In genomic region chr3:184134746-184135148, GRCh38 we compare ENCODE assay signal across 8 cellular contexts. TPM values are rescaled to one million over a fixed set of nuclear protein-coding genes. Genes with fewer than 3 reads are reported as not detected.
DNase-seq lines count a peak whose midpoint lies in the region; ATAC-seq lines count a peak whose summit lies in the region.

No MANE protein-coding gene starts in this region.

- H3K4me3 ChIP-seq in stomach smooth muscle (ENCODE audit: low read length in 2 of 2) = peak overlapping the region; percentile 93 to 99

- ATAC-seq in HG03159 (IDR thresholded peaks at IDR 0.05; ENCODE audit: unreplicated experiment) = peak; percentile 33
- ATAC-seq in activated naive CD8-positive, alpha-beta T cell treated with anti-CD3 and anti-CD28 coated beads, Interleukin-2, amount 10 ng/mL, durations not matched to agents 7 days and 5 days (ENCODE audit: low read depth) = peak; percentile 12

- H3K4me1 ChIP-seq in stomach smooth muscle (ENCODE audit: control insufficient read depth, insufficient read depth, low read length) = peaks cover 28% of the 10 kb centered on the region

- H3K9ac ChIP-seq in stomach smooth muscle (ENCODE audit: low read length in 2 of 2) = peak overlapping the region; percentile 88 to 98

- H3K27me3 ChIP-seq in stomach smooth muscle (ENCODE audit: control insufficient read depth in 1 of 2, insufficient read depth in 2 of 2, low read length in 2 of 2) = no peaks in the 10 kb centered on the region

- peak overlapping the region; percentile 79 for H3K27ac ChIP-seq in stomach smooth muscle (ENCODE audit: low read length)

- POLR2A ChIA-PET in activated naive CD8-positive, alpha-beta T cell treated with anti-CD3 and anti-CD28 coated beads, Interleukin-2, amount 10 ng/mL, durations not matched to agents 7 days and 5 days (lab: Charles Lee) = interaction anchor here (0.5 to 1.8 kb wide), 7 partner anchors 11 to 63 kb away, joined by 3 to 5 read pairs (median 4); partner anchors contain the start of genes ABCF3, AP2M1 and DVL3

- H3K9me3 Mint-ChIP-seq in activated naive CD8-positive, alpha-beta T cell treated with anti-CD3 and anti-CD28 coated beads, Interleukin-2, amount 10 ng/mL, durations not matched to agents 7 days and 5 days = no peaks in the 10 kb centered on the region

- peaks cover 31% of the 10 kb centered on the region for H3K4me1 Mint-ChIP-seq in activated naive CD8-positive, alpha-beta T cell treated with anti-CD3 and anti-CD28 coated beads, Interleukin-2, amount 10 ng/mL, durations not matched to agents 7 days and 5 days

- H3K36me3 ChIP-seq in stomach smooth muscle (ENCODE audit: control insufficient read depth in 2 of 2, insufficient read depth in 2 of 2, low read length in 2 of 2) = peaks cover 0 to 5% of the 10 kb centered on the region in 2 donors

- H3K4me3 Mint-ChIP-seq in activated naive CD8-positive, alpha-beta T cell treated with anti-CD3 and anti-CD28 coated beads, Interleukin-2, amount 10 ng/mL, durations not matched to agents 7 days and 5 days = peak overlapping the region; percentile 97

- no peaks in the 10 kb centered on the region for H3K9me3 ChIP-seq in stomach smooth muscle (ENCODE audit: control insufficient read depth in 2 of 2, low read length in 2 of 2)

- DNase-seq in NCI-H146 (lab: John Stamatoyannopoulos, UW) = peak; percentile 75
- no peak for DNase-seq in NCI-H146 treated with DMSO at 0.1 percent for 48 hours (lab: John Stamatoyannopoulos, UW; ENCODE audit: unreplicated experiment)
- no peak for DNase-seq in activated naive CD8-positive, alpha-beta T cell treated with anti-CD3 and anti-CD28 coated beads, Interleukin-2, amount 10 ng/mL, durations not matched to agents 7 days and 5 days
- DNase-seq in inferior parietal cortex (ENCODE audit: extremely low spot score) = peak; percentile 65
- no peak for DNase-seq in H4 (ENCODE audit: low spot score)
- DNase-seq in NCI-H2196 (lab: John Stamatoyannopoulos, UW; ENCODE audit: unreplicated experiment) = no peak

- H3K36me3 Mint-ChIP-seq in activated naive CD8-positive, alpha-beta T cell treated with anti-CD3 and anti-CD28 coated beads, Interleukin-2, amount 10 ng/mL, durations not matched to agents 7 days and 5 days = peaks cover 5% of the 10 kb centered on the region

- peak overlapping the region; percentile 93 for H3K27ac Mint-ChIP-seq in activated naive CD8-positive, alpha-beta T cell treated with anti-CD3 and anti-CD28 coated beads, Interleukin-2, amount 10 ng/mL, durations not matched to agents 7 days and 5 days

- H3K27me3 Mint-ChIP-seq in activated naive CD8-positive, alpha-beta T cell treated with anti-CD3 and anti-CD28 coated beads, Interleukin-2, amount 10 ng/mL, durations not matched to agents 7 days and 5 days = no peaks in the 10 kb centered on the region

RNA-seq across cellular contexts. Expression of gene EIF2B5, which starts 0.4 kb away (rescaled TPM):
- total RNA-seq in activated naive CD8-positive, alpha-beta T cell treated with anti-CD3 and anti-CD28 coated beads, Interleukin-2, amount 10 ng/mL, durations not matched to agents 7 days and 5 days = 10 to 100 TPM; 54.7 to 61.8 TPM
- 60.7 and 70.1 TPM in 2 replicates for total RNA-seq in H4 (2014; rRNA removed; shearing (Covaris generic))

RNA-seq across cellular contexts. Expression of gene DVL3, which starts 20.4 kb away (rescaled TPM):
- total RNA-seq in activated naive CD8-positive, alpha-beta T cell treated with anti-CD3 and anti-CD28 coated beads, Interleukin-2, amount 10 ng/mL, durations not matched to agents 7 days and 5 days = 10 to 100 TPM; 39.9 to 41.0 TPM
- 15.8 and 17.6 TPM in 2 replicates for total RNA-seq in H4 (2014; rRNA removed; shearing (Covaris generic))

RNA-seq across cellular contexts. Expression of gene HTR3E, which starts 37.9 kb away (rescaled TPM):
- total RNA-seq in activated naive CD8-positive, alpha-beta T cell treated with anti-CD3 and anti-CD28 coated beads, Interleukin-2, amount 10 ng/mL, durations not matched to agents 7 days and 5 days = not detected
- not detected in 2 replicates for total RNA-seq in H4 (2014; rRNA removed; shearing (Covaris generic))

RNA-seq across cellular contexts. Expression of gene AP2M1, which starts 39.9 kb away (rescaled TPM):
- 100 to 1,000 TPM; 210 to 213 TPM for total RNA-seq in activated naive CD8-positive, alpha-beta T cell treated with anti-CD3 and anti-CD28 coated beads, Interleukin-2, amount 10 ng/mL, durations not matched to agents 7 days and 5 days
- 766 and 810 TPM in 2 replicates for total RNA-seq in H4 (2014; rRNA removed; shearing (Covaris generic))

RNA-seq across cellular contexts. Expression of gene ABCF3, which starts 51.3 kb away (rescaled TPM):
- 10 to 100 TPM; 68.6 to 76.3 TPM for total RNA-seq in activated naive CD8-positive, alpha-beta T cell treated with anti-CD3 and anti-CD28 coated beads, Interleukin-2, amount 10 ng/mL, durations not matched to agents 7 days and 5 days
- 18.5 and 36.8 TPM in 2 replicates for total RNA-seq in H4 (2014; rRNA removed; shearing (Covaris generic))

Comparison
In these comparisons a context has a peak if more than half of its experiments do, and no peak if none do; other contexts are left out.
1. DNase-seq: peak in NCI-H146 (single experiment) and inferior parietal cortex (single experiment); none in NCI-H146 treated with DMSO at 0.1 percent for 48 hours (single experiment), activated naive CD8-positive, alpha-beta T cell treated with anti-CD3 and anti-CD28 coated beads, Interleukin-2, amount 10 ng/mL, durations not matched to agents 7 days and 5 days (single experiment), H4 (single experiment) and NCI-H2196 (single experiment).